Comparison of ENCODE assay signal across 1 cellular context in the genomic region with DNA sequence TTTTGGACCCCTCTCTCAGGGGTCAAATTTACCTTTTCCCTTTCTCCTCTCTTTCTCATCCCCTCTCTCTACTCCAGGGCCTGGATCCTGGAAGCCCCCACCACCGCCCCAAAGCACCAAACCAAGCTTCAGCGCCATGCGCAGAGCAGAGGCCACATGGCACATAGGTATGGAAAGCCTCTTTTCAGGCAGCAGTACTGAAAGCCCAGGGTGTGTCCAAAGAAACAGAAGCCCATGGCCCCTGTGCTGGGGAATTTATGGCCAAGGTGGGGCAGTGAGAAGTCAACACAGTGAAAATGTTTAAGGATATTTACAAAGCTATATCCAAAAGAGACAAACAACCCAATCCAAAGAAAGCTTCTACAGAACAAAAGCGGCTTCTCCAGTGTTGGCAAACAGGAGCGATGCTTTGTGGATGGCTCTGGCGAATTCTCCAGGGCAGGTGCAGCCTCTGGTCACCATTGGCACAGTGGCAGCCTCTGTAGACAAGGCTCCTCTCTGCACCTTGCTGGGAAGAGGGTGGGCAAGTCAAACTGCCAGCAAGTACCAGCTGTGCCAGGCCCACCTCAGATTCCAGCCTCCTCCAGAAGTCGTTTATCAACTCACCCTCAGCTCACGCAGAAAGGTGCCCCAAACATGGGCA.
TF ChIP-seq lines count a peak whose summit lies in the region.

No MANE protein-coding gene starts in this region.

TF ChIP-seq in SK-N-SH, 30 proteins besides CTCF, POLR2A, EP300 and RAD21:
- no peak for TF ChIP-seq MEF2A (IDR thresholded peaks at IDR 0.05; ENCODE audit: borderline replicate concordance, low read depth)
TF ChIP-seq in SK-N-SH: peak in this region for 0.
